Comparison of ENCODE assay signal across 8 cellular contexts in genomic region chr6:134882426-134883038, GRCh38.
DNase-seq lines count a peak whose midpoint lies in the region; ATAC-seq and TF ChIP-seq lines count a peak whose summit lies in the region.

No MANE protein-coding gene starts in this region.

- TF ChIP-seq CTCF in HFF-Myc (IDR thresholded peaks at IDR 0.05; ENCODE audit: low read depth, low read length, missing control alignments): peak; percentile 94

- no peak overlapping the region for H3K4me3 ChIP-seq in HFF-Myc (replicated peaks; ENCODE audit: low read depth, low read length)

- peak; percentile 25 for DNase-seq in DMS53 treated with DMSO at 0.1 percent for 48 hours (lab: John Stamatoyannopoulos, UW; ENCODE audit: unreplicated experiment)
- DNase-seq in HFF-Myc (ENCODE audit: extremely low read depth, low read depth): peak; percentile 65
- DNase-seq in NCI-H2107 treated with DMSO at 0.1 percent for 48 hours (lab: John Stamatoyannopoulos, UW; ENCODE audit: unreplicated experiment): peak; percentile 55
- peak; percentile 49 for DNase-seq in activated CD4-positive, alpha-beta T cell treated with anti-CD3 and anti-CD28 coated beads for 48 hours
- peak; percentile 39 for DNase-seq in effector CD4-positive, alpha-beta T cell
- peak; percentile 79 for DNase-seq in medulla oblongata (ENCODE audit: extremely low spot score)
- peak; percentile 7 to 17 for DNase-seq in stimulated activated CD8-positive, alpha-beta memory T cell treated with anti-CD3 and anti-CD28 coated beads, Interleukin-7, amount 100 ng/mL, for 4 hours (ENCODE audit: low read depth in 2 of 2)

- ATAC-seq in GM18498 (IDR thresholded peaks at IDR 0.05; ENCODE audit: unreplicated experiment): no peak

Comparison
In these comparisons a context has a peak if more than half of its experiments do, and no peak if none do; other contexts are left out.
1. DNase-seq: peak in every context shown above with its lines; median percentile 79 in medulla oblongata; 65 in HFF-Myc; 55 in NCI-H2107 treated with DMSO at 0.1 percent for 48 hours; 49 in activated CD4-positive, alpha-beta T cell treated with anti-CD3 and anti-CD28 coated beads for 48 hours; 39 in effector CD4-positive, alpha-beta T cell; 25 in DMS53 treated with DMSO at 0.1 percent for 48 hours; 12 in stimulated activated CD8-positive, alpha-beta memory T cell treated with anti-CD3 and anti-CD28 coated beads, Interleukin-7, amount 100 ng/mL, for 4 hours.